In the genomic region with DNA sequence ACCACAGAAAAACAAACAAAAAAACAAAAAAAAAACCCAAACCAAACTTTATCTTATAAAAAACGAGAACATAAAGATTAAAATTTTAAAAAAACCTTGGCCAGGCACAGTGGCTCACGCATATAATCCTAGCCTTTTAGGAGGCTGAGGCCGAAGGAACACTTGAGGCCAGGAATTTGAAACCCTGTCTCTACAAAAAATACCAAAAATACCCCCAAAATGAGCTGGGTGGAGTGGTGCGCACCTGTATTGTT, we compare ENCODE assay signal across 13 cellular contexts. TPM values are rescaled to one million over a fixed set of nuclear protein-coding genes. Genes with fewer than 3 reads are reported as not detected.
DNase-seq lines count a peak whose midpoint lies in the region; ATAC-seq lines count a peak whose summit lies in the region.
"Had no signal": no experiment of that assay in that cellular context is flagged by ENCODE, and none has a peak within 500 bp of the region (broad histone marks: within the 10 kb centered on the region; RNA-seq: fewer than 3 reads in every experiment).

No MANE protein-coding gene starts in this region.

- peak overlapping the region; percentile 100 for H3K27ac Mint-ChIP-seq in activated CD4-positive, alpha-beta T cell treated with anti-CD3 and anti-CD28 coated beads, Interleukin-2, amount 10 ng/mL, durations not matched to agents 24 days and 14 days
- peak overlapping the region; percentile 99 for H3K27ac Mint-ChIP-seq in IgD-negative memory B cell
- H3K27ac Mint-ChIP-seq in activated T-helper 17 cell treated with anti-CD3 and anti-CD28 coated beads, Interleukin-2, amount 50 U/mL, for 72 hours, result peak overlapping the region; percentile 100
- H3K27ac Mint-ChIP-seq in natural killer cell treated with Interleukin-12 subunit alpha and Interleukin-12 subunit beta and Interleukin-15 and Interleukin-18, amount 100 ng/mL, for 72 hours, result peak overlapping the region; percentile 100

- H3K36me3 Mint-ChIP-seq in activated CD4-positive, alpha-beta T cell treated with anti-CD3 and anti-CD28 coated beads, Interleukin-2, amount 10 ng/mL, durations not matched to agents 24 days and 14 days (ENCODE audit: low read depth), result peaks cover 58% of the 10 kb centered on the region
- peaks cover 5% of the 10 kb centered on the region for H3K36me3 Mint-ChIP-seq in IgD-negative memory B cell
- H3K36me3 Mint-ChIP-seq in activated T-helper 17 cell treated with anti-CD3 and anti-CD28 coated beads, Interleukin-2, amount 50 U/mL, for 72 hours (ENCODE audit: low read depth), result peaks cover 100% of the 10 kb centered on the region
- peaks cover 28% of the 10 kb centered on the region for H3K36me3 Mint-ChIP-seq in natural killer cell treated with Interleukin-12 subunit alpha and Interleukin-12 subunit beta and Interleukin-15 and Interleukin-18, amount 100 ng/mL, for 72 hours

- no peaks in the 10 kb centered on the region for H3K27me3 Mint-ChIP-seq in activated CD4-positive, alpha-beta T cell treated with anti-CD3 and anti-CD28 coated beads, Interleukin-2, amount 10 ng/mL, durations not matched to agents 24 days and 14 days
- no peaks in the 10 kb centered on the region for H3K27me3 Mint-ChIP-seq in IgD-negative memory B cell
- no peaks in the 10 kb centered on the region for H3K27me3 Mint-ChIP-seq in activated T-helper 17 cell treated with anti-CD3 and anti-CD28 coated beads, Interleukin-2, amount 50 U/mL, for 72 hours
- no peaks in the 10 kb centered on the region for H3K27me3 Mint-ChIP-seq in natural killer cell treated with Interleukin-12 subunit alpha and Interleukin-12 subunit beta and Interleukin-15 and Interleukin-18, amount 100 ng/mL, for 72 hours

- DNase-seq in activated CD4-positive, alpha-beta T cell treated with anti-CD3 and anti-CD28 coated beads, Interleukin-2, amount 10 ng/mL, durations not matched to agents 24 days and 14 days, result no peak
- no peak for DNase-seq in activated CD4-positive, alpha-beta T cell treated with anti-CD3 and anti-CD28 coated beads, Interleukin-2, amount 50 U/mL, for 4 hours
- DNase-seq in natural killer cell treated with Interleukin-12 subunit alpha and Interleukin-12 subunit beta and Interleukin-15 and Interleukin-18, amount 100 ng/mL, for 72 hours (ENCODE audit: low spot score), result no peak
- DNase-seq in HuH-7 (ENCODE audit: low spot score) (no peak), GM19238 (ENCODE audit: insufficient read length, low spot score) (no peak)
- DNase-seq: GM23248, left colon, MG63, NCI-H2081, NCI-H524 treated with DMSO at 0.1 percent for 48 hours had no signal

- ATAC-seq in activated T-helper 17 cell treated with anti-CD3 and anti-CD28 coated beads, Interleukin-2, amount 50 U/mL, for 72 hours (replicated peaks), result no peak
- ATAC-seq in natural killer cell treated with Interleukin-12 subunit alpha and Interleukin-12 subunit beta and Interleukin-15 and Interleukin-18, amount 100 ng/mL, for 72 hours, result no peak
- ATAC-seq in GM21529 (IDR thresholded peaks at IDR 0.05; ENCODE audit: unreplicated experiment), result no peak
- ATAC-seq: left colon had no signal

- H3K9me3 Mint-ChIP-seq in activated CD4-positive, alpha-beta T cell treated with anti-CD3 and anti-CD28 coated beads, Interleukin-2, amount 10 ng/mL, durations not matched to agents 24 days and 14 days, result no peaks in the 10 kb centered on the region
- H3K9me3 Mint-ChIP-seq in IgD-negative memory B cell, result no peaks in the 10 kb centered on the region
- no peaks in the 10 kb centered on the region for H3K9me3 Mint-ChIP-seq in activated T-helper 17 cell treated with anti-CD3 and anti-CD28 coated beads, Interleukin-2, amount 50 U/mL, for 72 hours
- no peaks in the 10 kb centered on the region for H3K9me3 Mint-ChIP-seq in natural killer cell treated with Interleukin-12 subunit alpha and Interleukin-12 subunit beta and Interleukin-15 and Interleukin-18, amount 100 ng/mL, for 72 hours

- H3K4me3 Mint-ChIP-seq in activated CD4-positive, alpha-beta T cell treated with anti-CD3 and anti-CD28 coated beads, Interleukin-2, amount 10 ng/mL, durations not matched to agents 24 days and 14 days, result peak overlapping the region; percentile 91
- H3K4me3 Mint-ChIP-seq in IgD-negative memory B cell, result peak overlapping the region; percentile 35 to 100 (median 92)
- peak overlapping the region; percentile 98 for H3K4me3 Mint-ChIP-seq in activated T-helper 17 cell treated with anti-CD3 and anti-CD28 coated beads, Interleukin-2, amount 50 U/mL, for 72 hours
- H3K4me3 Mint-ChIP-seq in natural killer cell treated with Interleukin-12 subunit alpha and Interleukin-12 subunit beta and Interleukin-15 and Interleukin-18, amount 100 ng/mL, for 72 hours, result peak overlapping the region; percentile 80

- intact Hi-C loops in activated CD4-positive, alpha-beta T cell treated with anti-CD3 and anti-CD28 coated beads, Interleukin-2, amount 10 ng/mL, durations not matched to agents 24 days and 14 days (cut with micrococcal nuclease), result no loop called here

- H3K4me1 Mint-ChIP-seq in activated CD4-positive, alpha-beta T cell treated with anti-CD3 and anti-CD28 coated beads, Interleukin-2, amount 10 ng/mL, durations not matched to agents 24 days and 14 days, result peaks cover 71% of the 10 kb centered on the region
- peaks cover 58 to 69% (median 64%) of the 10 kb centered on the region in 3 donors for H3K4me1 Mint-ChIP-seq in IgD-negative memory B cell
- H3K4me1 Mint-ChIP-seq in activated T-helper 17 cell treated with anti-CD3 and anti-CD28 coated beads, Interleukin-2, amount 50 U/mL, for 72 hours, result peaks cover 19% of the 10 kb centered on the region
- H3K4me1 Mint-ChIP-seq in natural killer cell treated with Interleukin-12 subunit alpha and Interleukin-12 subunit beta and Interleukin-15 and Interleukin-18, amount 100 ng/mL, for 72 hours (ENCODE audit: low read depth in 2 of 2), result peaks cover 90 to 92% of the 10 kb centered on the region in 2 donors

RNA-seq across cellular contexts. Expression of gene SUPT4H1, which starts 11.5 kb away (rescaled TPM):
- total RNA-seq in activated CD4-positive, alpha-beta T cell treated with anti-CD3 and anti-CD28 coated beads, Interleukin-2, amount 10 ng/mL, durations not matched to agents 24 days and 14 days, result 139 and 143 TPM in 2 replicates
- polyA plus RNA-seq in IgD-negative memory B cell, result 94.2 TPM
- 100 to 1,000 TPM; 117 to 147 TPM for total RNA-seq in activated T-helper 17 cell treated with anti-CD3 and anti-CD28 coated beads, Interleukin-2, amount 50 U/mL, for 72 hours
- 100 to 1,000 TPM in 1 of 2 donors, 10 to 100 TPM in 1; 84.0 to 143 TPM for total RNA-seq in natural killer cell treated with Interleukin-12 subunit alpha and Interleukin-12 subunit beta and Interleukin-15 and Interleukin-18, amount 100 ng/mL, for 72 hours

RNA-seq across cellular contexts. Expression of gene TSPOAP1, which starts 12.0 kb away (rescaled TPM):
- 22.6 and 23.6 TPM in 2 replicates for total RNA-seq in activated CD4-positive, alpha-beta T cell treated with anti-CD3 and anti-CD28 coated beads, Interleukin-2, amount 10 ng/mL, durations not matched to agents 24 days and 14 days
- 1.3 TPM for polyA plus RNA-seq in IgD-negative memory B cell
- total RNA-seq in activated T-helper 17 cell treated with anti-CD3 and anti-CD28 coated beads, Interleukin-2, amount 50 U/mL, for 72 hours, result 100 to 1,000 TPM in 1 of 2 donors, 10 to 100 TPM in 1; 97.2 to 107 TPM
- total RNA-seq in natural killer cell treated with Interleukin-12 subunit alpha and Interleukin-12 subunit beta and Interleukin-15 and Interleukin-18, amount 100 ng/mL, for 72 hours, result 10 to 100 TPM; 54.0 to 82.3 TPM

RNA-seq across cellular contexts. Expression of gene MPO, which starts 59.8 kb away (rescaled TPM):
- not detected in 2 replicates for total RNA-seq in activated CD4-positive, alpha-beta T cell treated with anti-CD3 and anti-CD28 coated beads, Interleukin-2, amount 10 ng/mL, durations not matched to agents 24 days and 14 days
- polyA plus RNA-seq in IgD-negative memory B cell, result not detected
- total RNA-seq in activated T-helper 17 cell treated with anti-CD3 and anti-CD28 coated beads, Interleukin-2, amount 50 U/mL, for 72 hours, result 1 to 10 TPM; 1.2 to 2.0 TPM
- total RNA-seq in natural killer cell treated with Interleukin-12 subunit alpha and Interleukin-12 subunit beta and Interleukin-15 and Interleukin-18, amount 100 ng/mL, for 72 hours, result not detected
- total RNA-seq: GM23248 had no signal
- polyA plus RNA-seq: GM23248 had no signal
